ENCODE assay signal across 8 cellular contexts in the genomic region with DNA sequence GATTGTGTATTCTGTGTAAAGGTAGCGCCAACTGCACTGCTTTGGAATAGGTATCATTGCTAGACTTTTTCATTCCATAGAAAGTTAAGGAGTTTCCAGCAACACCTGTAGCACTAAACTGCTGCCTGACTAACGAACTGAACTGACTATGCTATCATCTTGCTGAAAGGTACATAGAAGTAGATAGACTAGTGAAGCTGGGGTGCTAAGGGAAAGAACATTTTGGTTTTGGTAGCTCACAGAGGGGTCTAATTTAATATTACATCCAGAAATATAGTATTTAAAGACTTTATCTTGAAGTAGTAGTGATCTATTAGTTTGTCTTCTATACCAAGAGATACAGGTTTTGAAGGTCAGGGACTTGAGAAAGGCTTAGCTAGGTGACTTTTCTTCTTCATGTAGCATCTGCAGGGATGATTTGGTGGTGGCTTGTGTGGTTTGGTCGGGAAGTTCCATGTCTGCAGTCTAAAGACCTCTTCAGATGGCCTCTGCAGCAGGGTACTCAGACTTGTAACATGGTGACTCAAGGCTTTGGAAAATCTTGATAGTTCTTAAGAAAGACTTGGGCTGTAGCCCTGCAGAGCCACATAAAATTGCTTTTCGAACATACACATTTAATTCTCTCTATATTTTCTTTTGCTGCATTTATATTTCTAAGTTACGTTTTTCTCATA. TPM values are rescaled to one million over a fixed set of nuclear protein-coding genes. Genes with fewer than 3 reads are reported as not detected.
DNase-seq lines count a peak whose midpoint lies in the region; ATAC-seq and TF ChIP-seq lines count a peak whose summit lies in the region.

No MANE protein-coding gene starts in this region.

- H3K27ac ChIP-seq in CD8-positive, alpha-beta memory T cell (ENCODE audit: low read depth, low read length) = no peak overlapping the region

- no peak overlapping the region for H3K4me3 ChIP-seq in CD8-positive, alpha-beta memory T cell (ENCODE audit: low read length)

- CTCF ChIA-PET in CD8-positive, alpha-beta memory T cell (lab: Charles Lee) = interaction anchor here (1.4 kb wide), 2 partner anchors 10 to 13 kb away, joined by 3 to 6 read pairs; a partner anchor contains a TSS
- CTCF ChIA-PET in activated CD8-positive, alpha-beta T cell treated with anti-CD3 and anti-CD28 coated beads for 36 hours (lab: Charles Lee) = interaction anchor here (1.7 kb wide), 2 partner anchors 9 kb away, joined by 5 read pairs; no protein-coding TSS in a partner anchor

- ATAC-seq in HG02623 (IDR thresholded peaks at IDR 0.05; ENCODE audit: unreplicated experiment) = peak; percentile 53
- peak; percentile 85 for ATAC-seq in activated CD8-positive, alpha-beta T cell treated with anti-CD3 and anti-CD28 coated beads for 36 hours

- no peaks in the 10 kb centered on the region for H3K27me3 Mint-ChIP-seq in CD8-positive, alpha-beta memory T cell
- no peaks in the 10 kb centered on the region for H3K27me3 Mint-ChIP-seq in activated CD8-positive, alpha-beta T cell treated with anti-CD3 and anti-CD28 coated beads for 36 hours
- H3K27me3 Mint-ChIP-seq in progenitor cell of endocrine pancreas = no peaks in the 10 kb centered on the region

- H3K9me3 ChIP-seq in CD8-positive, alpha-beta memory T cell (ENCODE audit: low read length) = no peaks in the 10 kb centered on the region

- no peaks in the 10 kb centered on the region for H3K36me3 ChIP-seq in CD8-positive, alpha-beta memory T cell (ENCODE audit: insufficient read depth, low read length)

- POLR2A ChIA-PET in CD8-positive, alpha-beta memory T cell (lab: Charles Lee) = interaction anchor here (0.8 to 3.5 kb wide), 2 partner anchors 9 to 45 kb away, joined by 3 to 17 read pairs; a partner anchor contains a TSS
- POLR2A ChIA-PET in activated CD8-positive, alpha-beta T cell treated with anti-CD3 and anti-CD28 coated beads for 36 hours (lab: Charles Lee) = interaction anchor here (3.1 kb wide), 1 partner anchor 9 kb away, joined by 28 read pairs; a partner anchor contains a TSS

- H3K4me3 Mint-ChIP-seq in CD8-positive, alpha-beta memory T cell = peak overlapping the region; percentile 3 to 84 (median 72)
- peak overlapping the region; percentile 26 for H3K4me3 Mint-ChIP-seq in activated CD8-positive, alpha-beta T cell treated with anti-CD3 and anti-CD28 coated beads for 36 hours
- H3K4me3 Mint-ChIP-seq in progenitor cell of endocrine pancreas (ENCODE audit: low read depth) = no peak overlapping the region

- H3K27ac Mint-ChIP-seq in CD8-positive, alpha-beta memory T cell = peak overlapping the region; percentile 67 to 91 (median 79)
- H3K27ac Mint-ChIP-seq in activated CD8-positive, alpha-beta T cell treated with anti-CD3 and anti-CD28 coated beads for 36 hours = peak overlapping the region; percentile 62
- peak overlapping the region; percentile 46 for H3K27ac Mint-ChIP-seq in progenitor cell of endocrine pancreas

- DNase-seq in CD8-positive, alpha-beta memory T cell = no peak
- DNase-seq in activated CD8-positive, alpha-beta T cell treated with anti-CD3 and anti-CD28 coated beads for 36 hours = peak; percentile 84
- DNase-seq in progenitor cell of endocrine pancreas (ENCODE audit: low spot score, unreplicated experiment) (no peak), AML-193 (lab: John Stamatoyannopoulos, UW) (no peak), GM10266 (ENCODE audit: extremely low spot score) (no peak), glomerular visceral epithelial cell (ENCODE audit: extremely low spot score) (no peak), NCI-H526 (lab: John Stamatoyannopoulos, UW) (no peak)

- H3K9me3 Mint-ChIP-seq in CD8-positive, alpha-beta memory T cell = no peaks in the 10 kb centered on the region
- no peaks in the 10 kb centered on the region for H3K9me3 Mint-ChIP-seq in activated CD8-positive, alpha-beta T cell treated with anti-CD3 and anti-CD28 coated beads for 36 hours
- H3K9me3 Mint-ChIP-seq in progenitor cell of endocrine pancreas (ENCODE audit: low read depth) = peaks cover 3% of the 10 kb centered on the region

- no peak for TF ChIP-seq CTCF in activated CD8-positive, alpha-beta T cell treated with anti-CD3 and anti-CD28 coated beads for 36 hours (IDR thresholded peaks at IDR 0.05)
- TF ChIP-seq CTCF in progenitor cell of endocrine pancreas (IDR thresholded peaks at IDR 0.05; ENCODE audit: unreplicated experiment) (no peak), GM10266 (IDR thresholded peaks at IDR 0.05; ENCODE audit: control insufficient read depth, insufficient read depth, low read depth, missing control alignments) (no peak)

- H3K4me1 ChIP-seq in CD8-positive, alpha-beta memory T cell (ENCODE audit: insufficient read depth, low read length) = peaks cover 69% of the 10 kb centered on the region

- peaks cover 84 to 94% (median 93%) of the 10 kb centered on the region in 3 donors for H3K4me1 Mint-ChIP-seq in CD8-positive, alpha-beta memory T cell
- peaks cover 80% of the 10 kb centered on the region for H3K4me1 Mint-ChIP-seq in activated CD8-positive, alpha-beta T cell treated with anti-CD3 and anti-CD28 coated beads for 36 hours (ENCODE audit: low read depth)
- H3K4me1 Mint-ChIP-seq in progenitor cell of endocrine pancreas (ENCODE audit: low read depth) = peaks cover 51% of the 10 kb centered on the region

- H3K27me3 ChIP-seq in CD8-positive, alpha-beta memory T cell (ENCODE audit: insufficient read depth, low read length, poor library complexity, severe bottlenecking) = no peaks in the 10 kb centered on the region

- intact Hi-C loops in activated CD8-positive, alpha-beta T cell treated with anti-CD3 and anti-CD28 coated beads for 36 hours (cut with micrococcal nuclease) = loop anchor here (5.0 kb wide), 1 partner anchor 330 kb away; a partner anchor contains a TSS

- H3K36me3 Mint-ChIP-seq in CD8-positive, alpha-beta memory T cell = peaks cover 0 to 2% (median 0%) of the 10 kb centered on the region in 3 donors
- H3K36me3 Mint-ChIP-seq in activated CD8-positive, alpha-beta T cell treated with anti-CD3 and anti-CD28 coated beads for 36 hours (ENCODE audit: low read depth) = peaks cover 23% of the 10 kb centered on the region
- H3K36me3 Mint-ChIP-seq in progenitor cell of endocrine pancreas (ENCODE audit: insufficient read depth) = peaks cover 9% of the 10 kb centered on the region

RNA-seq across cellular contexts. Expression of a gene that starts 10.2 kb away (rescaled TPM):
- total RNA-seq in CD8-positive, alpha-beta memory T cell = 10 to 100 TPM; 74.6 to 77.5 TPM
- 76.1 TPM for polyA plus RNA-seq in CD8-positive, alpha-beta memory T cell
- total RNA-seq in activated CD8-positive, alpha-beta T cell treated with anti-CD3 and anti-CD28 coated beads for 36 hours = 10 to 100 TPM; 70.2 to 72.0 TPM
- total RNA-seq in progenitor cell of endocrine pancreas = 130 and 140 TPM in 2 replicates
